8 cellular contexts compared by ENCODE assay signal in the genomic region with DNA sequence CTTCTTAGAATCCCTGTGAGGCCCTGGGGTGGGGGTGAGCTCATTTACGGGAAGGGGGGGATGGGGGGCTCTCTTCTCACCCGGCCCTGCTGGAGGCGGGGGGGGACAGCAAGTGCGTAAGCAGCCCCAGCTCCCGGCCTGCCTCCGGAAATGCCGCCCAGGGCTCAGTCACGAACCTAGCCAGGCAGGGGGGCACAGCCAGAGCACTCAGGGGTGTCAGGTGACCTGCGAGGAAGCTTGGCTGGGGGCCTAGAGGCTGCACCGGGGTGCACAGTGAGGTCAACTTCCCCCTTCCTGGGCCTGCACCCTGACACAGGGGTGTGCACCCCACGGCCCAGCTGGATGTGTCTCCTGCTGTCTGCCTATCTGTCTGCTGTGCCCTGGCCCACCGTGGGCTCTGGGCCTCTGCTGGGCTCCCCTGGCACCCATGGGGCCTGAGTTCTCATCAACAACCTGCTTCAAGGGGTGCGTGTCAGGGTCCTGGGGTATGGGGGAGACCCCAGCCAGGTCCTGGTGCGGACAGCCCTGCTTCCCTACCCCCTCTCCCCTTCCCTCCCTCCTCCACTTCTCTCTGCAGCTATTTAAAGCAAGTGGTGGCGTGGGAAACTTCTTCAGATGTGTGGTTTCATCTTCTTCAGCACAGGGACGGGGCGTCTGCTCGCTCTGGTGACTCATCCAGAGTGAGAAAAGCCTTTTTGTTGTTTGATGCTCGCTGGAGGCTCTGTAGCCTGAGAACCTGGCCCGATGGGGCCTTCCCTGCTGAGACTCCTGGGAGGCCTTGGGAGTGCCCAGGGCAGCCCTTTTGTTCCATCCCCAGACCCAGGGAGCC.
A peak's percentile ranks its signal among the peaks of the same experiment; 100 is the strongest.
DNase-seq lines count a peak whose midpoint lies in the region; ATAC-seq and TF ChIP-seq lines count a peak whose summit lies in the region.

No MANE protein-coding gene starts in this region.

- peak overlapping the region; percentile 87 for H2AFZ ChIP-seq in OCI-LY7 (ENCODE audit: low read length)

- no peaks in the 10 kb centered on the region for H3K9me2 ChIP-seq in OCI-LY7 (ENCODE audit: insufficient read depth, low read length)

- H3K27ac Mint-ChIP-seq in activated T-cell treated with anti-CD3 and anti-CD28 coated beads, Interleukin-2, amount 50 U/mL, for 24 hours, result peak overlapping the region; percentile 93
- H3K27ac Mint-ChIP-seq in glutamatergic neuron (ENCODE audit: unreplicated experiment), result no peak overlapping the region

- peak overlapping the region; percentile 55 for H3K4me3 ChIP-seq in OCI-LY7 (ENCODE audit: low read depth, low read length, poor library complexity, severe bottlenecking)
- no peak overlapping the region for H3K4me3 ChIP-seq in testis

- TF ChIP-seq POLR2A in testis (IDR thresholded peaks at IDR 0.05), result no peak

- H3K4me3 Mint-ChIP-seq in activated T-cell treated with anti-CD3 and anti-CD28 coated beads, Interleukin-2, amount 50 U/mL, for 24 hours, result peak overlapping the region; percentile 71
- H3K4me3 Mint-ChIP-seq in glutamatergic neuron (ENCODE audit: unreplicated experiment), result no peak overlapping the region

- no peaks in the 10 kb centered on the region for H3K27me3 ChIP-seq in testis

- intact Hi-C loops in OCI-LY7 (cut with micrococcal nuclease; ENCODE audit: unreplicated experiment), result no loop called here
- intact Hi-C loops in testis (cut with DNase I; ENCODE audit: low total_unique reads), result no loop called here

- H3K27ac ChIP-seq in OCI-LY7 (ENCODE audit: low read depth, low read length, poor library complexity, severe bottlenecking) (peak overlapping the region; percentile 80), testis (no peak overlapping the region)

- H3K9me3 Mint-ChIP-seq in activated T-cell treated with anti-CD3 and anti-CD28 coated beads, Interleukin-2, amount 50 U/mL, for 24 hours, result no peaks in the 10 kb centered on the region
- H3K9me3 Mint-ChIP-seq in glutamatergic neuron (ENCODE audit: unreplicated experiment), result peaks cover 6% of the 10 kb centered on the region

- ATAC-seq in GM18861 (IDR thresholded peaks at IDR 0.05; ENCODE audit: unreplicated experiment) (peak; percentile 66), HG02943 (IDR thresholded peaks at IDR 0.05; ENCODE audit: low read depth, unreplicated experiment) (peak; percentile 62)

- no peaks in the 10 kb centered on the region for H4K20me1 ChIP-seq in OCI-LY7 (ENCODE audit: insufficient read depth, low read length)

- H3K4me1 ChIP-seq in OCI-LY7 (ENCODE audit: insufficient read depth, low read length, poor library complexity, severe bottlenecking) (peaks cover 68% of the 10 kb centered on the region), testis (no peaks in the 10 kb centered on the region)

- POLR2A ChIA-PET in OCI-LY7 (lab: Charles Lee), result interaction anchor here (0.6 to 1.6 kb wide), 4 partner anchors 11 to 90 kb away, joined by 3 to 9 read pairs (median 3); no protein-coding TSS in a partner anchor

- 51 to 53% methylated on average over 7 to 19 of the region's 20 CpGs for WGBS in testis, 2 donors

- no peaks in the 10 kb centered on the region for H3K27me3 Mint-ChIP-seq in activated T-cell treated with anti-CD3 and anti-CD28 coated beads, Interleukin-2, amount 50 U/mL, for 24 hours
- H3K27me3 Mint-ChIP-seq in glutamatergic neuron (ENCODE audit: unreplicated experiment), result peaks cover 11% of the 10 kb centered on the region

- BruUV-seq in OCI-LY7 (replicated peaks; lab: Mats Ljungman, UMichigan), result no TSS peak

- no peaks in the 10 kb centered on the region for H3K36me3 Mint-ChIP-seq in activated T-cell treated with anti-CD3 and anti-CD28 coated beads, Interleukin-2, amount 50 U/mL, for 24 hours (ENCODE audit: low read depth)
- peaks cover 6% of the 10 kb centered on the region for H3K36me3 Mint-ChIP-seq in glutamatergic neuron (ENCODE audit: unreplicated experiment)

- H3K36me3 ChIP-seq in OCI-LY7 (ENCODE audit: insufficient read depth, low read length) (no peaks in the 10 kb centered on the region), testis (ENCODE audit: low read depth, missing control alignments) (no peaks in the 10 kb centered on the region)

- no peaks in the 10 kb centered on the region for H3K79me2 ChIP-seq in OCI-LY7 (ENCODE audit: insufficient read depth, low read depth, low read length)

- CTCF ChIA-PET in OCI-LY7 (lab: Charles Lee; ENCODE audit: unreplicated experiment), result interaction anchor here (0.6 to 0.7 kb wide), 5 partner anchors 13 to 525 kb away, joined by 3 to 12 read pairs (median 4); no protein-coding TSS in a partner anchor

- DNase-seq in OCI-LY7 (ENCODE audit: low spot score), result peak; percentile 86
- peak; percentile 94 for DNase-seq in activated T-cell treated with anti-CD3 and anti-CD28 coated beads, Interleukin-2, amount 50 U/mL, for 24 hours
- peak; percentile 75 for DNase-seq in fibroblast of peridontal ligament (ENCODE audit: extremely low read depth)
- peak in 49 of 56 donors; percentile 12 to 81 (median 34) for DNase-seq in nucleus accumbens (lab: John Stamatoyannopoulos, UW)
- DNase-seq in testis, result peak; percentile 42
- no peak for DNase-seq in glutamatergic neuron

- TF ChIP-seq CTCF in OCI-LY7 (conservative IDR thresholded peaks at IDR 0.05; ENCODE audit: low read length) (no peak), testis (IDR thresholded peaks at IDR 0.05) (no peak), glutamatergic neuron (IDR thresholded peaks at IDR 0.05; ENCODE audit: partially characterized antibody, unreplicated experiment) (no peak)

- H3K9me3 ChIP-seq in OCI-LY7 (ENCODE audit: low read length) (no peaks in the 10 kb centered on the region), testis (no peaks in the 10 kb centered on the region)

- H3K4me1 Mint-ChIP-seq in activated T-cell treated with anti-CD3 and anti-CD28 coated beads, Interleukin-2, amount 50 U/mL, for 24 hours (ENCODE audit: low read depth), result peaks cover 96% of the 10 kb centered on the region
- H3K4me1 Mint-ChIP-seq in glutamatergic neuron (ENCODE audit: low read depth, unreplicated experiment), result peaks cover 2% of the 10 kb centered on the region

- H3K4me2 ChIP-seq in OCI-LY7 (ENCODE audit: low read length), result peak overlapping the region; percentile 77
